In genomic region chr7:102230593-102230992, GRCh38 we compare ENCODE assay signal across 21 cellular contexts. TPM values are rescaled to one million over a fixed set of nuclear protein-coding genes. Genes with fewer than 3 reads are reported as not detected.
DNase-seq lines count a peak whose midpoint lies in the region; ATAC-seq and TF ChIP-seq lines count a peak whose summit lies in the region.
"Had no signal": no experiment of that assay in that cellular context is flagged by ENCODE, and none has a peak within 500 bp of the region (broad histone marks: within the 10 kb centered on the region; RNA-seq: fewer than 3 reads in every experiment).

No MANE protein-coding gene starts in this region.

- no peak for TF ChIP-seq CTCF in endothelial cell (IDR thresholded peaks at IDR 0.05; ENCODE audit: unreplicated experiment)

- DNase-seq in GM03348 (ENCODE audit: low spot score) (peak; percentile 39), RKO (ENCODE audit: low spot score) (peak; percentile 82), endothelial cell (ENCODE audit: low spot score) (no peak), iris pigment epithelial cell (ENCODE audit: low read depth) (peak; percentile 67)
- no peak for DNase-seq in stimulated activated CD4-positive, alpha-beta T cell treated with anti-CD3 and anti-CD28 coated beads, Interleukin-4, amount 100 ng/mL, for 24 hours
- no peak for DNase-seq in stimulated activated CD4-positive, alpha-beta T cell treated with anti-CD3 and anti-CD28 coated beads, Interleukin-4, amount 100 ng/mL, for 1 hour
- DNase-seq in activated effector memory CD4-positive, alpha-beta T cell treated with anti-CD3 and anti-CD28 coated beads, Interleukin-2, amount 50 U/mL, for 16 hours = no peak
- DNase-seq: activated CD4-positive, alpha-beta T cell treated with anti-CD3 and anti-CD28 coated beads, Interleukin-2, amount 10 ng/mL, durations not matched to agents 24 days and 14 days; activated naive CD8-positive, alpha-beta T cell treated with anti-CD3 and anti-CD28 coated beads, Interleukin-2, amount 50 U/mL, for 24 hours; CD4-positive, CD25-positive, alpha-beta regulatory T cell; H7; kidney glomerular epithelial cell; NCI-H1092; occipital lobe; PC-9; stimulated activated CD4-positive, alpha-beta T cell treated with anti-CD3 and anti-CD28 coated beads, Interleukin-4, amount 100 ng/mL, for 4 hours; T-helper 2 cell; tibial artery had no signal

- peak overlapping the region; percentile 7 for H3K27ac Mint-ChIP-seq in endothelial cell (ENCODE audit: unreplicated experiment)
- H3K27ac Mint-ChIP-seq: activated CD4-positive, alpha-beta T cell treated with anti-CD3 and anti-CD28 coated beads, Interleukin-2, amount 10 ng/mL, durations not matched to agents 24 days and 14 days; activated naive CD8-positive, alpha-beta T cell treated with anti-CD3 and anti-CD28 coated beads, Interleukin-2, amount 50 U/mL, for 24 hours; CD4-positive, CD25-positive, alpha-beta regulatory T cell; dendritic cell treated with granulocyte-macrophage colony-stimulating factor and Interleukin-4, amounts not matched to agents 40 ng/mL and 50 ng/mL, for 4 days; stimulated activated naive CD8-positive, alpha-beta T cell treated with anti-CD3 and anti-CD28 coated beads, Interleukin-15, Interleukin-2, amounts not matched to agents 100 ng/mL and 50 ng/mL, for 24 hours had no signal

- no peaks in the 10 kb centered on the region for H3K4me1 Mint-ChIP-seq in endothelial cell (ENCODE audit: unreplicated experiment)
- H3K4me1 Mint-ChIP-seq: activated CD4-positive, alpha-beta T cell treated with anti-CD3 and anti-CD28 coated beads, Interleukin-2, amount 10 ng/mL, durations not matched to agents 24 days and 14 days; activated naive CD8-positive, alpha-beta T cell treated with anti-CD3 and anti-CD28 coated beads, Interleukin-2, amount 50 U/mL, for 24 hours; CD4-positive, CD25-positive, alpha-beta regulatory T cell had no signal

- ATAC-seq in HG03565 (IDR thresholded peaks at IDR 0.05; ENCODE audit: unreplicated experiment) = no peak
- ATAC-seq: activated naive CD8-positive, alpha-beta T cell treated with anti-CD3 and anti-CD28 coated beads, Interleukin-2, amount 50 U/mL, for 24 hours had no signal

- H3K27me3 Mint-ChIP-seq in endothelial cell (ENCODE audit: unreplicated experiment) = peaks cover 2% of the 10 kb centered on the region
- H3K27me3 Mint-ChIP-seq: activated CD4-positive, alpha-beta T cell treated with anti-CD3 and anti-CD28 coated beads, Interleukin-2, amount 10 ng/mL, durations not matched to agents 24 days and 14 days; activated naive CD8-positive, alpha-beta T cell treated with anti-CD3 and anti-CD28 coated beads, Interleukin-2, amount 50 U/mL, for 24 hours; CD4-positive, CD25-positive, alpha-beta regulatory T cell; dendritic cell treated with granulocyte-macrophage colony-stimulating factor and Interleukin-4, amounts not matched to agents 40 ng/mL and 50 ng/mL, for 4 days; stimulated activated naive CD8-positive, alpha-beta T cell treated with anti-CD3 and anti-CD28 coated beads, Interleukin-15, Interleukin-2, amounts not matched to agents 100 ng/mL and 50 ng/mL, for 24 hours had no signal

- H3K36me3 Mint-ChIP-seq in endothelial cell (ENCODE audit: low read depth, unreplicated experiment) = peaks cover 10% of the 10 kb centered on the region

- no peak overlapping the region for H3K4me3 Mint-ChIP-seq in endothelial cell (ENCODE audit: unreplicated experiment)
- H3K4me3 Mint-ChIP-seq: activated CD4-positive, alpha-beta T cell treated with anti-CD3 and anti-CD28 coated beads, Interleukin-2, amount 10 ng/mL, durations not matched to agents 24 days and 14 days; activated naive CD8-positive, alpha-beta T cell treated with anti-CD3 and anti-CD28 coated beads, Interleukin-2, amount 50 U/mL, for 24 hours; CD4-positive, CD25-positive, alpha-beta regulatory T cell; dendritic cell treated with granulocyte-macrophage colony-stimulating factor and Interleukin-4, amounts not matched to agents 40 ng/mL and 50 ng/mL, for 4 days; stimulated activated naive CD8-positive, alpha-beta T cell treated with anti-CD3 and anti-CD28 coated beads, Interleukin-15, Interleukin-2, amounts not matched to agents 100 ng/mL and 50 ng/mL, for 24 hours had no signal

- H3K9me3 Mint-ChIP-seq in endothelial cell (ENCODE audit: unreplicated experiment) = no peaks in the 10 kb centered on the region
- H3K9me3 Mint-ChIP-seq: activated CD4-positive, alpha-beta T cell treated with anti-CD3 and anti-CD28 coated beads, Interleukin-2, amount 10 ng/mL, durations not matched to agents 24 days and 14 days; activated naive CD8-positive, alpha-beta T cell treated with anti-CD3 and anti-CD28 coated beads, Interleukin-2, amount 50 U/mL, for 24 hours; CD4-positive, CD25-positive, alpha-beta regulatory T cell; dendritic cell treated with granulocyte-macrophage colony-stimulating factor and Interleukin-4, amounts not matched to agents 40 ng/mL and 50 ng/mL, for 4 days; stimulated activated naive CD8-positive, alpha-beta T cell treated with anti-CD3 and anti-CD28 coated beads, Interleukin-15, Interleukin-2, amounts not matched to agents 100 ng/mL and 50 ng/mL, for 24 hours had no signal

RNA-seq across cellular contexts. Expression of gene SH2B2, which starts 56.1 kb away (rescaled TPM):
- 2.6 TPM for total RNA-seq in endothelial cell (ENCODE audit: unreplicated experiment)

Comparison
In these comparisons a context has a peak if more than half of its experiments do, and no peak if none do; other contexts are left out.
1. DNase-seq: peak in GM03348 (single experiment), RKO (single experiment) and iris pigment epithelial cell (single experiment); none in endothelial cell (single experiment), stimulated activated CD4-positive, alpha-beta T cell treated with anti-CD3 and anti-CD28 coated beads, Interleukin-4, amount 100 ng/mL, for 24 hours (single experiment), stimulated activated CD4-positive, alpha-beta T cell treated with anti-CD3 and anti-CD28 coated beads, Interleukin-4, amount 100 ng/mL, for 1 hour (single experiment) and activated effector memory CD4-positive, alpha-beta T cell treated with anti-CD3 and anti-CD28 coated beads, Interleukin-2, amount 50 U/mL, for 16 hours (single experiment).